Comparison of ENCODE assay signal across 16 cellular contexts in genomic region chr1:212039622-212040021, GRCh38. TPM values are rescaled to one million over a fixed set of nuclear protein-coding genes. Genes with fewer than 3 reads are reported as not detected.
DNase-seq lines count a peak whose midpoint lies in the region; ATAC-seq and TF ChIP-seq lines count a peak whose summit lies in the region.
"Had no signal": no experiment of that assay in that cellular context is flagged by ENCODE, and none has a peak within 500 bp of the region (broad histone marks: within the 10 kb centered on the region; RNA-seq: fewer than 3 reads in every experiment).

No MANE protein-coding gene starts in this region.

- H3K9ac ChIP-seq in BLaER1 treated with 17β-estradiol and CSF1 and Interleukin-3, amounts not matched to agents 10 nM and 100 nM: no peak overlapping the region
- no peak overlapping the region for H3K9ac ChIP-seq in endodermal cell (ENCODE audit: extremely low read depth, low read length, poor library complexity, severe bottlenecking)

- no peaks in the 10 kb centered on the region for H3K27me3 ChIP-seq in BLaER1 treated with 17β-estradiol and CSF1 and Interleukin-3, amounts not matched to agents 10 nM and 100 nM
- H3K27me3 ChIP-seq in endodermal cell (ENCODE audit: control insufficient read depth, insufficient read depth, low read length, poor library complexity, severe bottlenecking): no peaks in the 10 kb centered on the region
- H3K27me3 ChIP-seq: MG63 had no signal

- H3K27ac Mint-ChIP-seq in endodermal cell: no peak overlapping the region
- H3K27ac Mint-ChIP-seq: GM23338 had no signal

- H3K36me3 ChIP-seq in BLaER1 treated with 17β-estradiol and CSF1 and Interleukin-3, amounts not matched to agents 10 nM and 100 nM: peaks cover 0 to 72% (median 42%) of the 10 kb centered on the region in 11 experiments; a peak in 17 of 22 replicates
- H3K36me3 ChIP-seq in HEK293 (ENCODE audit: control insufficient read depth in 2 of 2, insufficient read depth in 1 of 2, low read length in 2 of 2) (peaks cover 13 to 48% of the 10 kb centered on the region in 2 experiments), OCI-LY7 (ENCODE audit: insufficient read depth, low read length) (peaks cover 81% of the 10 kb centered on the region), endodermal cell (ENCODE audit: control insufficient read depth, insufficient read depth, low read length) (peaks cover 20% of the 10 kb centered on the region)

- BruUV-seq in OCI-LY7 (replicated peaks; lab: Mats Ljungman, UMichigan): no TSS peak

- H3K4me1 Mint-ChIP-seq in endodermal cell: peaks cover 23% of the 10 kb centered on the region

- H3K4me3 ChIP-seq in BLaER1 treated with 17β-estradiol and CSF1 and Interleukin-3, amounts not matched to agents 10 nM and 100 nM: no peak overlapping the region
- H3K4me3 ChIP-seq in HEK293 (ENCODE audit: low read depth, low read length) (no peak overlapping the region), OCI-LY7 (ENCODE audit: low read depth, low read length, poor library complexity, severe bottlenecking) (peak overlapping the region; percentile 28), endodermal cell (ENCODE audit: low read length) (peak overlapping the region; percentile 19)
- H3K4me3 ChIP-seq: GM23338, MG63 had no signal

- CTCF ChIA-PET in HEK293 (lab: Yijun Ruan, JAX) (interaction anchor here (0.6 to 2.0 kb wide), 8 partner anchors 22 to 1245 kb away, joined by 3 to 12 read pairs (median 4); no protein-coding TSS in a partner anchor), OCI-LY7 (lab: Charles Lee; ENCODE audit: unreplicated experiment) (no interaction called here)

- H3K27ac ChIP-seq in BLaER1 treated with 17β-estradiol and CSF1 and Interleukin-3, amounts not matched to agents 10 nM and 100 nM: no peak overlapping the region
- H3K27ac ChIP-seq in HEK293 (ENCODE audit: extremely low read depth, low read depth, low read length) (no peak overlapping the region), OCI-LY7 (ENCODE audit: low read depth, low read length, poor library complexity, severe bottlenecking) (no peak overlapping the region), endodermal cell (ENCODE audit: low read depth, low read length) (no peak overlapping the region), substantia nigra (ENCODE audit: low read depth, low read length, poor library complexity, severe bottlenecking) (no peak overlapping the region)

- no peak for TF ChIP-seq CTCF in HEK293 (tag by site-specific recombination; IDR thresholded peaks at IDR 0.05)
- TF ChIP-seq CTCF in OCI-LY7 (conservative IDR thresholded peaks at IDR 0.05; ENCODE audit: low read length): no peak
- no peak for TF ChIP-seq CTCF in endodermal cell (conservative IDR thresholded peaks at IDR 0.05)

- 96% methylated on average over 2 of the region's 2 CpGs; no CpG with 5 or more reads in 1 of the 2 experiments for WGBS in endodermal cell (ENCODE audit: insufficient coverage in 1 of 2, insufficient read length in 1 of 2), 2 experiments

- intact Hi-C loops in OCI-LY7 (cut with micrococcal nuclease; ENCODE audit: unreplicated experiment): no loop called here

- no peaks in the 10 kb centered on the region for H3K9me2 ChIP-seq in OCI-LY7 (ENCODE audit: insufficient read depth, low read length)

- H3K4me3 Mint-ChIP-seq in endodermal cell: no peak overlapping the region

- H4K20me1 ChIP-seq in BLaER1 treated with 17β-estradiol and CSF1 and Interleukin-3, amounts not matched to agents 10 nM and 100 nM: peaks cover 0 to 46% (median 7%) of the 10 kb centered on the region in 11 experiments; a peak in 13 of 22 replicates
- H4K20me1 ChIP-seq in OCI-LY7 (ENCODE audit: insufficient read depth, low read length): peaks cover 66% of the 10 kb centered on the region

- peak overlapping the region in 6 of 11 experiments; percentile 6 to 92 (median 18); a peak in 7 of 22 replicates for H3K4me2 ChIP-seq in BLaER1 treated with 17β-estradiol and CSF1 and Interleukin-3, amounts not matched to agents 10 nM and 100 nM
- H3K4me2 ChIP-seq in OCI-LY7 (ENCODE audit: low read length): peak overlapping the region; percentile 94
- H3K4me2 ChIP-seq: GM23338 had no signal

- peaks cover 0 to 5% (median 0%) of the 10 kb centered on the region in 11 experiments; a peak in 3 of 22 replicates for H3K9me3 ChIP-seq in BLaER1 treated with 17β-estradiol and CSF1 and Interleukin-3, amounts not matched to agents 10 nM and 100 nM (replicated peaks in 1 of 11)
- H3K9me3 ChIP-seq in HEK293 (ENCODE audit: control insufficient read depth, insufficient read depth, low read depth, low read length) (no peaks in the 10 kb centered on the region), OCI-LY7 (ENCODE audit: low read length) (no peaks in the 10 kb centered on the region), endodermal cell (ENCODE audit: control insufficient read depth, low read length) (no peaks in the 10 kb centered on the region)
- H3K9me3 ChIP-seq: MG63 had no signal

- peaks cover 20% of the 10 kb centered on the region for H3K36me3 Mint-ChIP-seq in endodermal cell (ENCODE audit: low read depth)

- peaks cover 93% of the 10 kb centered on the region for H3K79me2 ChIP-seq in OCI-LY7 (ENCODE audit: insufficient read depth, low read depth, low read length)

- no peaks in the 10 kb centered on the region for H3K27me3 Mint-ChIP-seq in endodermal cell (ENCODE audit: insufficient read depth)

- peaks cover 28 to 45% (median 39%) of the 10 kb centered on the region in 10 experiments for H3K4me1 ChIP-seq in BLaER1 treated with 17β-estradiol and CSF1 and Interleukin-3, amounts not matched to agents 10 nM and 100 nM
- H3K4me1 ChIP-seq in HEK293 (ENCODE audit: control insufficient read depth, insufficient read depth, low read length) (peaks cover 3% of the 10 kb centered on the region; the same call in 1 of the 2 replicates), OCI-LY7 (ENCODE audit: insufficient read depth, low read length, poor library complexity, severe bottlenecking) (peaks cover 37% of the 10 kb centered on the region), endodermal cell (ENCODE audit: control insufficient read depth, insufficient read depth, low read length) (no peaks in the 10 kb centered on the region)

- H3K9me3 Mint-ChIP-seq in endodermal cell: no peaks in the 10 kb centered on the region
- H3K9me3 Mint-ChIP-seq: GM23338 had no signal

- H2AFZ ChIP-seq in OCI-LY7 (ENCODE audit: low read length): no peak overlapping the region
- H2AFZ ChIP-seq: GM23338 had no signal

- ATAC-seq in HG03460 (IDR thresholded peaks at IDR 0.05; ENCODE audit: unreplicated experiment) (no peak), GM21360 (IDR thresholded peaks at IDR 0.05; ENCODE audit: unreplicated experiment) (no peak)
- ATAC-seq: GM23338, HCT116 had no signal

- POLR2A ChIA-PET in HEK293 (lab: Yijun Ruan, JAX) (no interaction called here), OCI-LY7 (lab: Charles Lee) (interaction anchor here (0.5 to 3.3 kb wide), 10 partner anchors 9 to 207 kb away, joined by 3 to 19 read pairs (median 4); no protein-coding TSS in a partner anchor)

- DNase-seq in OCI-LY7 (ENCODE audit: low spot score) (no peak), endodermal cell (no peak), substantia nigra (lab: John Stamatoyannopoulos, UW) (no peak)
- DNase-seq: DMS53; KBM-7; MG63; NCI-H1417; NCI-H187 treated with DMSO at 0.1 percent for 48 hours; NCI-H69; NK-92 treated with Interleukin-12 subunit alpha and Interleukin-12 subunit beta, amount 100 ng/mL, for 24 hours had no signal

TF ChIP-seq in HEK293, 187 proteins besides CTCF, POLR2A, EP300 and RAD21:
- TF ChIP-seq ZNF76 (tag by site-specific recombination; IDR thresholded peaks at IDR 0.05; ENCODE audit: borderline replicate concordance, low read depth) (no peak), KLF8 (tag by site-specific recombination; IDR thresholded peaks at IDR 0.05) (no peak), SCRT2 (tag by site-specific recombination; IDR thresholded peaks at IDR 0.05) (peak; percentile 78), ZNF121 (tag by site-specific recombination; IDR thresholded peaks at IDR 0.05) (no peak), SCRT1 (tag by site-specific recombination; IDR thresholded peaks at IDR 0.05; ENCODE audit: borderline replicate concordance) (peak; percentile 54; the same call in 1 of the 2 replicates), ZNF16 (tag by site-specific recombination; IDR thresholded peaks at IDR 0.05; ENCODE audit: low read depth) (no peak), ZNF169 (tag by site-specific recombination; IDR thresholded peaks at IDR 0.05) (no peak), ZNF521 (tag by site-specific recombination; IDR thresholded peaks at IDR 0.05) (no peak), ZNF133 (tag by site-specific recombination; IDR thresholded peaks at IDR 0.05) (no peak), ZNF548 (tag by site-specific recombination; IDR thresholded peaks at IDR 0.05) (no peak), ZNF324 (tag by site-specific recombination; IDR thresholded peaks at IDR 0.05) (no peak), PRDM6 (tag by site-specific recombination; IDR thresholded peaks at IDR 0.05) (no peak), ZNF366 (tag by site-specific recombination; conservative IDR thresholded peaks at IDR 0.05) (no peak)

RNA-seq across cellular contexts. Expression of gene DTL, which starts 4.1 kb away (rescaled TPM):
- 64.4 and 71.5 TPM in 2 replicates for total RNA-seq in OCI-LY7 (2014; rRNA removed; shearing (Covaris generic))
- total RNA-seq in OCI-LY7 (2022) (61.4 and 61.7 TPM in 2 replicates), endodermal cell (10 to 100 TPM; 45.5 to 73.8 TPM)
- 42.6 TPM for polyA plus RNA-seq in endodermal cell (2013, experiment 1 of 2)
- polyA plus RNA-seq in endodermal cell (2013, experiment 2 of 2): 30.9 TPM

RNA-seq across cellular contexts. Expression of gene INTS7, which starts 4.3 kb away (rescaled TPM):
- 16.7 and 17.8 TPM in 2 replicates for total RNA-seq in OCI-LY7 (2014; rRNA removed; shearing (Covaris generic))
- total RNA-seq in OCI-LY7 (2022): 25.5 and 25.8 TPM in 2 replicates
- 10 to 100 TPM; 27.6 to 32.8 TPM for total RNA-seq in endodermal cell
- 22.5 TPM for polyA plus RNA-seq in endodermal cell (2013, experiment 1 of 2)
- polyA plus RNA-seq in endodermal cell (2013, experiment 2 of 2): 21.6 TPM

Comparison
In these comparisons a context has a peak if more than half of its experiments do, and no peak if none do; other contexts are left out.
1. H3K4me3 ChIP-seq: peak in OCI-LY7 (single experiment) and endodermal cell (single experiment); none in BLaER1 treated with 17β-estradiol and CSF1 and Interleukin-3, amounts not matched to agents 10 nM and 100 nM (0 of 10) and HEK293 (single experiment).